ENCODE assay signal across 10 cellular contexts in the genomic region with DNA sequence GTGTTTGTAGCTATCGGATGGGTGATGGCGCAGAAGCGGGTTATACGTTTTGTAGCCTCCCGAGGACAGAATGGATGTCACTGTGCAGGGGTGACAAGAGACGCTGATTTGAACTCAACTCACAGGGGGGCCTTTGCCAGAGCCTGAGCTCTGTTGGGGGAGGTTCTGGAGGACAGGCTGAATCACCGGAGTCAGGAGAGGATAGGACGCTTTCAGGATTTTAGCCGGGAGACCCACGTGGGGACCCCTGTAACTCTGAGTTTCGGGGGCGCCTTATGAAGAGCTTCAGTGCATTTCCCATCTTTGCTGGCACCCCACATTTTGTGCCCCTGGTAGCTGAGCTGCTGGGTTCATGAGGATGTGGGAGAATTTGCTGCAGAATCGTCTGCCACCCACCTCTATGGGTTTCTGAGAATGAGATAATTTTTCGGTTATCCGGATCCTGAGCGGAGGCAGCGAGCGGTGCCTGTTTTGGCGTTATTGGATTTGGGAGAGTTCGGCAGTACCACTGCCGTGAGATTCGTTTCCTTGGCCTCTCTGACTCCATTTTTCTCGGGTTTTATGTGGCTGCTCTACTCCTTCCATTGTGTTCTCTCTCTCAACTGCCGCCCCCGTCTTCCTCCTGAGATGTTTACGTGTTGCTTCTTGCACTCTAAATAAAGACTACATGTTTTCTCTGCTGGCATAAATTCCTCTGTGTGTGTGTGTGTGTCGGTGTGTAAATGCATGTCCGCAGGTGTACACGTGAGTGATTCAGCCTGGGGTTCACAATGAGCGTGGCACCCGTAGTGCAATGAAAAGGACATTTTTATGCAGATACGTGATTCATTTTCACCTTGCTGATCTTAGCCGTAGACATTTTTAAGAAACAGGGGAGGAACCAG.
DNase-seq lines count a peak whose midpoint lies in the region; ATAC-seq and TF ChIP-seq lines count a peak whose summit lies in the region.
"Had no signal": no experiment of that assay in that cellular context is flagged by ENCODE, and none has a peak within 500 bp of the region (broad histone marks: within the 10 kb centered on the region; RNA-seq: fewer than 3 reads in every experiment).

No MANE protein-coding gene starts in this region.

- DNase-seq in ELF-1 (ENCODE audit: low read depth, low spot score): peak; percentile 35
- no peak for DNase-seq in adrenal gland
- no peak for DNase-seq in psoas muscle
- DNase-seq in activated naive CD8-positive, alpha-beta T cell treated with anti-CD3 and anti-CD28 coated beads for 36 hours: no peak
- DNase-seq in activated T-cell treated with anti-CD3 and anti-CD28 coated beads, Interleukin-2, amount 50 U/mL, for 48 hours: no peak
- DNase-seq: CD8-positive, alpha-beta memory T cell; stimulated activated naive CD8-positive, alpha-beta T cell treated with anti-CD3 and anti-CD28 coated beads, Interleukin-15, amount 100 ng/mL, for 72 hours had no signal

- no peak for TF ChIP-seq CTCF in adrenal gland (IDR thresholded peaks at IDR 0.05)
- TF ChIP-seq CTCF in gastroesophageal sphincter (IDR thresholded peaks at IDR 0.05): no peak
- TF ChIP-seq CTCF in psoas muscle (IDR thresholded peaks at IDR 0.05): no peak

- ATAC-seq in gastroesophageal sphincter: no peak
- ATAC-seq in psoas muscle: no peak
- no peak for ATAC-seq in HG03135 (IDR thresholded peaks at IDR 0.05; ENCODE audit: unreplicated experiment)
- no peak for ATAC-seq in HG03520 (IDR thresholded peaks at IDR 0.05; ENCODE audit: unreplicated experiment)

- H3K27me3 Mint-ChIP-seq in activated naive CD8-positive, alpha-beta T cell treated with anti-CD3 and anti-CD28 coated beads for 36 hours: peaks cover 6% of the 10 kb centered on the region

- no peaks in the 10 kb centered on the region for H3K27me3 ChIP-seq in adrenal gland
- H3K27me3 ChIP-seq in gastroesophageal sphincter: no peaks in the 10 kb centered on the region
- no peaks in the 10 kb centered on the region for H3K27me3 ChIP-seq in psoas muscle (ENCODE audit: insufficient read depth in 3 of 3, low read length in 2 of 3)

- no peaks in the 10 kb centered on the region for H3K9me3 Mint-ChIP-seq in activated naive CD8-positive, alpha-beta T cell treated with anti-CD3 and anti-CD28 coated beads for 36 hours
- H3K9me3 Mint-ChIP-seq: CD8-positive, alpha-beta memory T cell; stimulated activated naive CD8-positive, alpha-beta T cell treated with anti-CD3 and anti-CD28 coated beads, Interleukin-15, amount 100 ng/mL, for 72 hours had no signal

- no peaks in the 10 kb centered on the region for H3K36me3 ChIP-seq in adrenal gland (replicated peaks in 1 of 2)
- no peaks in the 10 kb centered on the region for H3K36me3 ChIP-seq in gastroesophageal sphincter
- no peaks in the 10 kb centered on the region for H3K36me3 ChIP-seq in psoas muscle (ENCODE audit: insufficient read depth in 1 of 2, low read depth in 1 of 2)

- no peak for TF ChIP-seq POLR2A in adrenal gland (IDR thresholded peaks at IDR 0.05)
- no peak for TF ChIP-seq POLR2A in gastroesophageal sphincter (IDR thresholded peaks at IDR 0.05)

- H3K4me3 Mint-ChIP-seq in activated naive CD8-positive, alpha-beta T cell treated with anti-CD3 and anti-CD28 coated beads for 36 hours: no peak overlapping the region
- H3K4me3 Mint-ChIP-seq: CD8-positive, alpha-beta memory T cell; stimulated activated naive CD8-positive, alpha-beta T cell treated with anti-CD3 and anti-CD28 coated beads, Interleukin-15, amount 100 ng/mL, for 72 hours had no signal

- no peaks in the 10 kb centered on the region for H3K36me3 Mint-ChIP-seq in activated naive CD8-positive, alpha-beta T cell treated with anti-CD3 and anti-CD28 coated beads for 36 hours
- H3K36me3 Mint-ChIP-seq: CD8-positive, alpha-beta memory T cell had no signal

- H3K4me3 ChIP-seq in adrenal gland: peak overlapping the region in 2 of 4 donors; percentile 29 to 58
- H3K4me3 ChIP-seq in gastroesophageal sphincter: peak overlapping the region; percentile 23 to 48
- peak overlapping the region; percentile 59 for H3K4me3 ChIP-seq in psoas muscle

- H3K9me3 ChIP-seq in adrenal gland (replicated peaks in 1 of 3): no peaks in the 10 kb centered on the region
- no peaks in the 10 kb centered on the region for H3K9me3 ChIP-seq in gastroesophageal sphincter
- no peaks in the 10 kb centered on the region for H3K9me3 ChIP-seq in psoas muscle

- no peak for TF ChIP-seq EP300 in gastroesophageal sphincter (IDR thresholded peaks at IDR 0.05)

- no peaks in the 10 kb centered on the region for H3K4me1 Mint-ChIP-seq in activated naive CD8-positive, alpha-beta T cell treated with anti-CD3 and anti-CD28 coated beads for 36 hours
- H3K4me1 Mint-ChIP-seq: CD8-positive, alpha-beta memory T cell; stimulated activated naive CD8-positive, alpha-beta T cell treated with anti-CD3 and anti-CD28 coated beads, Interleukin-15, amount 100 ng/mL, for 72 hours had no signal

- peaks cover 11 to 20% of the 10 kb centered on the region in 2 donors for H3K4me1 ChIP-seq in adrenal gland (replicated peaks in 1 of 2)
- H3K4me1 ChIP-seq in gastroesophageal sphincter: peaks cover 0 to 25% (median 5%) of the 10 kb centered on the region in 3 donors
- H3K4me1 ChIP-seq in psoas muscle: peaks cover 6% of the 10 kb centered on the region

- 73 to 82% (median 77%) methylated on average over 26 to 33 of the region's 33 CpGs for WGBS in adrenal gland, 4 donors
- 47 to 74% methylated on average over 12 to 25 of the region's 33 CpGs for WGBS in gastroesophageal sphincter (ENCODE audit: low coverage in 1 of 2), 2 donors
- 70 to 77% (median 71%) methylated on average over 33 of the region's 33 CpGs for WGBS in psoas muscle, 3 donors

- intact Hi-C loops in adrenal gland (cut with DNase I) (no loop called here), psoas muscle (cut with DNase I) (loop anchor here in 1 of 2 donors (5.0 kb wide), 1 partner anchor 80 kb away; a partner anchor contains a TSS)

- H3K27ac ChIP-seq in adrenal gland: peak overlapping the region in 4 of 5 donors; percentile 42 to 86 (median 82)
- peak overlapping the region in 3 of 4 donors; percentile 76 to 83 (median 80) for H3K27ac ChIP-seq in gastroesophageal sphincter
- peak overlapping the region; percentile 82 for H3K27ac ChIP-seq in psoas muscle

- H3K27ac Mint-ChIP-seq in activated naive CD8-positive, alpha-beta T cell treated with anti-CD3 and anti-CD28 coated beads for 36 hours: no peak overlapping the region
- H3K27ac Mint-ChIP-seq: CD8-positive, alpha-beta memory T cell; stimulated activated naive CD8-positive, alpha-beta T cell treated with anti-CD3 and anti-CD28 coated beads, Interleukin-15, amount 100 ng/mL, for 72 hours had no signal
